7 cellular contexts compared by ENCODE assay signal in the genomic region with DNA sequence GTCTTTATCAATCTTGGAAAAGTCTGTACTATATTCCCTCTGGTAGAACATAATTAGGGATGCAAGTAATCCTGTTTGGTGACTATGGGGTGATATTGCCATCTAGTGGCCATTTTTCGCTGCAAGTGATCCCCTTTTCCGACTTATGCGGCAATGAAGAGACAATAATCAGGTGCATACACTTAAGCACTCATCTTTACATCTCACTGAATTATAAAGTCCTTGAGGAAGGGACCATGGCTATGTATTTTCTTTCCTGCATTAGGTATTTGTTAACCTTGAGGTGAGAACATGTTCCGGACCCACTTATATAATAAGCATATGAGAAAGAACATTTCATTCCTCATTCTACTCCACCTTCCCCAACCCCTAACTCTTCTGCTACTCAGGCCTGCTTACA. TPM values are rescaled to one million over a fixed set of nuclear protein-coding genes. Genes with fewer than 3 reads are reported as not detected.
DNase-seq lines count a peak whose midpoint lies in the region; ATAC-seq and TF ChIP-seq lines count a peak whose summit lies in the region.

No MANE protein-coding gene starts in this region.

- POLR2A ChIA-PET in activated CD8-positive, alpha-beta T cell treated with anti-CD3 and anti-CD28 coated beads for 36 hours (lab: Charles Lee): no interaction called here

- no peak overlapping the region for H3K4me3 Mint-ChIP-seq in activated CD8-positive, alpha-beta T cell treated with anti-CD3 and anti-CD28 coated beads for 36 hours
- no peak overlapping the region for H3K4me3 Mint-ChIP-seq in neural progenitor cell

- H3K27me3 ChIP-seq in neural progenitor cell: no peaks in the 10 kb centered on the region

- peaks cover 53% of the 10 kb centered on the region for H3K36me3 Mint-ChIP-seq in activated CD8-positive, alpha-beta T cell treated with anti-CD3 and anti-CD28 coated beads for 36 hours (ENCODE audit: low read depth)
- peaks cover 18% of the 10 kb centered on the region for H3K36me3 Mint-ChIP-seq in neural progenitor cell

- peak; percentile 42 for DNase-seq in GM03348 (ENCODE audit: low spot score)
- peak; percentile 16 to 68 for DNase-seq in NCI-H524 (lab: John Stamatoyannopoulos, UW)
- DNase-seq in activated CD8-positive, alpha-beta T cell treated with anti-CD3 and anti-CD28 coated beads for 36 hours: peak; percentile 70
- peak; percentile 91 for DNase-seq in fibroblast of pulmonary artery (ENCODE audit: low read depth)
- peak; percentile 81 for DNase-seq in neural progenitor cell (ENCODE audit: low spot score)

- H3K27ac Mint-ChIP-seq in activated CD8-positive, alpha-beta T cell treated with anti-CD3 and anti-CD28 coated beads for 36 hours: no peak overlapping the region
- H3K27ac Mint-ChIP-seq in neural progenitor cell: no peak overlapping the region

- H3K4me2 ChIP-seq in neural progenitor cell: no peak overlapping the region

- no peak for TF ChIP-seq POLR2A in GM18505 (IDR thresholded peaks at IDR 0.05; ENCODE audit: borderline replicate concordance, extremely low read depth, insufficient read depth, insufficient read length)

- no peak overlapping the region for H2AFZ ChIP-seq in neural progenitor cell (replicated peaks)

- CTCF ChIA-PET in activated CD8-positive, alpha-beta T cell treated with anti-CD3 and anti-CD28 coated beads for 36 hours (lab: Charles Lee): interaction anchor here (0.6 to 11.6 kb wide), 89 partner anchors 8 to 1288 kb away, joined by 3 to 213 read pairs (median 4); a partner anchor contains a TSS

- peaks cover 12% of the 10 kb centered on the region for H3K9me3 Mint-ChIP-seq in activated CD8-positive, alpha-beta T cell treated with anti-CD3 and anti-CD28 coated beads for 36 hours
- peaks cover 17% of the 10 kb centered on the region for H3K9me3 Mint-ChIP-seq in neural progenitor cell

- H3K9me3 ChIP-seq in neural progenitor cell (ENCODE audit: low read depth): peaks cover 10% of the 10 kb centered on the region

- H3K4me3 ChIP-seq in fibroblast of pulmonary artery (replicated peaks; ENCODE audit: low read depth, low read length): no peak overlapping the region
- no peak overlapping the region for H3K4me3 ChIP-seq in neural progenitor cell

- peaks cover 15% of the 10 kb centered on the region for H3K4me1 Mint-ChIP-seq in activated CD8-positive, alpha-beta T cell treated with anti-CD3 and anti-CD28 coated beads for 36 hours (ENCODE audit: low read depth)
- no peaks in the 10 kb centered on the region for H3K4me1 Mint-ChIP-seq in neural progenitor cell

- peak; percentile 95 for TF ChIP-seq CTCF in activated CD8-positive, alpha-beta T cell treated with anti-CD3 and anti-CD28 coated beads for 36 hours (IDR thresholded peaks at IDR 0.05)
- peak; percentile 92 for TF ChIP-seq CTCF in fibroblast of pulmonary artery (IDR thresholded peaks at IDR 0.05; ENCODE audit: low read length, missing control alignments)
- TF ChIP-seq CTCF in neural progenitor cell (IDR thresholded peaks at IDR 0.05): peak; percentile 98

- no peaks in the 10 kb centered on the region for H3K27me3 Mint-ChIP-seq in activated CD8-positive, alpha-beta T cell treated with anti-CD3 and anti-CD28 coated beads for 36 hours
- peaks cover 4% of the 10 kb centered on the region for H3K27me3 Mint-ChIP-seq in neural progenitor cell (ENCODE audit: insufficient read depth, low read depth)

- ATAC-seq in HG03196 (IDR thresholded peaks at IDR 0.05; ENCODE audit: unreplicated experiment) (peak; percentile 49), GM18505 (IDR thresholded peaks at IDR 0.05; ENCODE audit: unreplicated experiment) (no peak)
- peak; percentile 35 for ATAC-seq in activated CD8-positive, alpha-beta T cell treated with anti-CD3 and anti-CD28 coated beads for 36 hours

- no peak overlapping the region for H3K27ac ChIP-seq in neural progenitor cell

- peaks cover 23% of the 10 kb centered on the region for H3F3A ChIP-seq in neural progenitor cell (ENCODE audit: low read depth)

- H3K9ac ChIP-seq in neural progenitor cell: no peak overlapping the region

- H3K36me3 ChIP-seq in neural progenitor cell: peaks cover 15% of the 10 kb centered on the region

- H4K20me1 ChIP-seq in neural progenitor cell (ENCODE audit: low read depth): no peaks in the 10 kb centered on the region

- H3K79me2 ChIP-seq in neural progenitor cell (ENCODE audit: low read depth): peaks cover 3% of the 10 kb centered on the region

- H3K4me1 ChIP-seq in neural progenitor cell: no peaks in the 10 kb centered on the region

- intact Hi-C loops in activated CD8-positive, alpha-beta T cell treated with anti-CD3 and anti-CD28 coated beads for 36 hours (cut with micrococcal nuclease): loop anchor here (2.0 to 5.0 kb wide), 3 partner anchors 160 to 409 kb away; no protein-coding TSS in a partner anchor

RNA-seq across cellular contexts. Expression of a gene that starts 19.6 kb away (rescaled TPM):
- total RNA-seq in activated CD8-positive, alpha-beta T cell treated with anti-CD3 and anti-CD28 coated beads for 36 hours: not detected
- 114 and 164 TPM in 2 replicates for total RNA-seq in neural progenitor cell (ENCODE audit: low replicate concordance)

RNA-seq across cellular contexts. Expression of a gene that starts 21.0 kb away (rescaled TPM):
- 10 to 100 TPM; 31.7 to 33.1 TPM for total RNA-seq in activated CD8-positive, alpha-beta T cell treated with anti-CD3 and anti-CD28 coated beads for 36 hours
- 29.0 and 33.1 TPM in 2 replicates for total RNA-seq in neural progenitor cell (ENCODE audit: low replicate concordance)

Comparison
In these comparisons a context has a peak if more than half of its experiments do, and no peak if none do; other contexts are left out.
1. RNA of a gene that starts 19.6 kb away (total RNA-seq): 114 to 164 TPM in neural progenitor cell; not detected in activated CD8-positive, alpha-beta T cell treated with anti-CD3 and anti-CD28 coated beads for 36 hours; every median in the first group is over 100 times any median in the second.
2. Peak in every context shown above with its lines, with median percentiles within 50 percentile points of each other: DNase-seq and CTCF ChIP-seq.